Comparison of ENCODE assay signal across 1 cellular context in the genomic region with DNA sequence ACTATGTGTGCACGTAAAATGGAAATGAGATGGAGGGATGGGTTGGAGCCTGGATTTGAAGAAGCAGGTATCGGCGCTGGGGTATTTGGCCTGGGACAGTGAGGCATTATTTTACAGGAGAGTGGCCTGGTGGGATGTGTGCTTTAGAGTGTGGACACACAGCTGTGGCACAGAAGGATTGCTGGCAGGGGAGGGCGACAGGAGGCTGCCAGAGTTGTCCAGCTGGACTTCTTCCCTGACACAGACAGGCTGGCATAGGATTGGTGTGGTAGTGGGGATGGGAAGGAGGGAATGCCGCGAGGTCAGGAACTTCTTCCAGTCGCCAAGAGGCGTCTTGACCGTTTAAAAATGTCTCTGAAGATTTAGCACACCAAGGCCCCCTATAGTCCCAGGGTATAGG. TPM values are rescaled to one million over a fixed set of nuclear protein-coding genes. Genes with fewer than 3 reads are reported as not detected.
"Had no signal": no experiment of that assay in that cellular context is flagged by ENCODE, and none has a peak within 500 bp of the region (broad histone marks: within the 10 kb centered on the region; RNA-seq: fewer than 3 reads in every experiment).

No MANE protein-coding gene starts in this region.

RNA-seq across cellular contexts. Expression of gene GGT5, which starts 42.3 kb away (rescaled TPM):
- polyA plus RNA-seq: immature natural killer cell had no signal
